1 cellular context compared by ENCODE assay signal in genomic region chr1:2212542-2213491, GRCh38.
A peak's percentile ranks its signal among the peaks of the same experiment; 100 is the strongest.
TF ChIP-seq lines count a peak whose summit lies in the region.

No MANE protein-coding gene starts in this region.

TF ChIP-seq in HEK293, 187 proteins besides CTCF, POLR2A, EP300 and RAD21 (continued from another document and continues in another):
- no peak for TF ChIP-seq ZNF398 (tag by site-specific recombination; IDR thresholded peaks at IDR 0.05)
- no peak for TF ChIP-seq ZNF473 (tag by site-specific recombination; IDR thresholded peaks at IDR 0.05)
- peak; percentile 98 for TF ChIP-seq GLIS1 (tag by site-specific recombination; IDR thresholded peaks at IDR 0.05)
- TF ChIP-seq KLF7 (tag by site-specific recombination; IDR thresholded peaks at IDR 0.05; ENCODE audit: borderline replicate concordance), result peak; percentile 97
- TF ChIP-seq ZNF335 (tag by site-specific recombination; conservative IDR thresholded peaks at IDR 0.05), result peak; percentile 67
- TF ChIP-seq WT1 (tag by site-specific recombination; IDR thresholded peaks at IDR 0.05), result 0 out of 2 replicates have a peak, but pooled peaks have one; percentile 49
- peak; percentile 71 for TF ChIP-seq ZNF561 (tag by site-specific recombination; IDR thresholded peaks at IDR 0.05; ENCODE audit: borderline replicate concordance)
- TF ChIP-seq ZNF600 (tag by site-specific recombination; IDR thresholded peaks at IDR 0.05), result peak; percentile 81
- peak; percentile 40; the same call in 1 of the 2 replicates for TF ChIP-seq ZBTB6 (tag by site-specific recombination; IDR thresholded peaks at IDR 0.05)
- no peak for TF ChIP-seq ZNF350 (tag by site-specific recombination; IDR thresholded peaks at IDR 0.05)
- TF ChIP-seq KLF17 (tag by site-specific recombination; IDR thresholded peaks at IDR 0.05), result peak; percentile 95
- TF ChIP-seq ZNF518A (tag by site-specific recombination; conservative IDR thresholded peaks at IDR 0.05; ENCODE audit: low read depth), result 0 out of 2 replicates have a peak, but pooled peaks have one; percentile 32
- peak; percentile 72 for TF ChIP-seq ZFHX2 (tag by site-specific recombination; conservative IDR thresholded peaks at IDR 0.05)
- TF ChIP-seq SP2 (tag by site-specific recombination; IDR thresholded peaks at IDR 0.05), result peak; percentile 26
- peak; percentile 72; the same call in 1 of the 2 replicates for TF ChIP-seq ZXDB (tag by site-specific recombination; IDR thresholded peaks at IDR 0.05)
- no peak for TF ChIP-seq ZNF544 (tag by site-specific recombination; IDR thresholded peaks at IDR 0.05)
- peak; percentile 80 for TF ChIP-seq ZIC2 (tag by site-specific recombination; IDR thresholded peaks at IDR 0.05)
- no peak for TF ChIP-seq ELK4 (IDR thresholded peaks at IDR 0.05; ENCODE audit: borderline replicate concordance, low read depth, low read length)
- TF ChIP-seq ZNF777 (tag by site-specific recombination; IDR thresholded peaks at IDR 0.05; ENCODE audit: borderline replicate concordance), result no peak
- no peak for TF ChIP-seq ZNF510 (tag by site-specific recombination; IDR thresholded peaks at IDR 0.05; ENCODE audit: insufficient replicate concordance)
- TF ChIP-seq ZNF292 (tag by site-specific recombination; IDR thresholded peaks at IDR 0.05; ENCODE audit: borderline replicate concordance, low read depth), result no peak
- TF ChIP-seq KLF16 (tag by site-specific recombination; IDR thresholded peaks at IDR 0.05), result peak; percentile 86; the same call in 1 of the 2 replicates
- TF ChIP-seq ZBTB21 (tag by site-specific recombination; IDR thresholded peaks at IDR 0.05), result peak; percentile 73
- no peak for TF ChIP-seq ZNF433 (tag by site-specific recombination; IDR thresholded peaks at IDR 0.05; ENCODE audit: low read depth)
- TF ChIP-seq ZNF76 (tag by site-specific recombination; IDR thresholded peaks at IDR 0.05; ENCODE audit: borderline replicate concordance, low read depth), result 0 out of 2 replicates have a peak, but pooled peaks have one; percentile 12
- peak; percentile 44; the same call in 1 of the 2 replicates for TF ChIP-seq ZNF223 (tag by site-specific recombination; IDR thresholded peaks at IDR 0.05)
- 0 out of 2 replicates have a peak, but pooled peaks have one; percentile 35 for TF ChIP-seq ZNF24 (tag by site-specific recombination; IDR thresholded peaks at IDR 0.05)
- TF ChIP-seq ZSCAN30 (tag by site-specific recombination; IDR thresholded peaks at IDR 0.05), result peak; percentile 56; the same call in 1 of the 2 replicates
- TF ChIP-seq ZNF658 (tag by site-specific recombination; IDR thresholded peaks at IDR 0.05), result no peak
- peak; percentile 55 for TF ChIP-seq EGR2 (tag by site-specific recombination; IDR thresholded peaks at IDR 0.05; ENCODE audit: low read depth)
- TF ChIP-seq ZFP37 (tag by site-specific recombination; IDR thresholded peaks at IDR 0.05), result peak; percentile 82; the same call in 1 of the 2 replicates
- TF ChIP-seq ZNF449 (tag by site-specific recombination; IDR thresholded peaks at IDR 0.05), result peak; percentile 57
- TF ChIP-seq ZNF324 (tag by site-specific recombination; IDR thresholded peaks at IDR 0.05), result peak; percentile 31; the same call in 1 of the 2 replicates
- peak; percentile 89 for TF ChIP-seq ZNF629 (tag by site-specific recombination; IDR thresholded peaks at IDR 0.05)
- no peak for TF ChIP-seq ZNF221 (tag by site-specific recombination; IDR thresholded peaks at IDR 0.05; ENCODE audit: borderline replicate concordance)
- TF ChIP-seq YY1 (tag by site-specific recombination; IDR thresholded peaks at IDR 0.05), result peak; percentile 65; the same call in 1 of the 2 replicates
- no peak for TF ChIP-seq ZNF626 (tag by site-specific recombination; IDR thresholded peaks at IDR 0.05)
- TF ChIP-seq PRDM1 (tag by site-specific recombination; IDR thresholded peaks at IDR 0.05), result peak; percentile 48
- TF ChIP-seq ATF2 (tag by site-specific recombination; IDR thresholded peaks at IDR 0.05; ENCODE audit: low read depth), result peak; percentile 99
- peak; percentile 56; the same call in 1 of the 2 replicates for TF ChIP-seq ZNF366 (tag by site-specific recombination; conservative IDR thresholded peaks at IDR 0.05)
- TF ChIP-seq ZSCAN18 (tag by site-specific recombination; IDR thresholded peaks at IDR 0.05), result 0 out of 2 replicates have a peak, but pooled peaks have one; percentile 12
- peak; percentile 71 for TF ChIP-seq ZFP69B (tag by site-specific recombination; IDR thresholded peaks at IDR 0.05)
- peak; percentile 81 for TF ChIP-seq SP7 (tag by site-specific recombination; IDR thresholded peaks at IDR 0.05)
- TF ChIP-seq ZBTB26 (tag by site-specific recombination; optimal IDR thresholded peaks at IDR 0.05), result peak; percentile 58
- TF ChIP-seq MZF1 (tag by site-specific recombination; IDR thresholded peaks at IDR 0.05; ENCODE audit: borderline replicate concordance), result 0 out of 2 replicates have a peak, but pooled peaks have one; percentile 36
- TF ChIP-seq PBX3 (CRISPR knock-in tag; IDR thresholded peaks at IDR 0.05), result 0 out of 2 replicates have a peak, but pooled peaks have one; percentile 31
